In the genomic region with DNA sequence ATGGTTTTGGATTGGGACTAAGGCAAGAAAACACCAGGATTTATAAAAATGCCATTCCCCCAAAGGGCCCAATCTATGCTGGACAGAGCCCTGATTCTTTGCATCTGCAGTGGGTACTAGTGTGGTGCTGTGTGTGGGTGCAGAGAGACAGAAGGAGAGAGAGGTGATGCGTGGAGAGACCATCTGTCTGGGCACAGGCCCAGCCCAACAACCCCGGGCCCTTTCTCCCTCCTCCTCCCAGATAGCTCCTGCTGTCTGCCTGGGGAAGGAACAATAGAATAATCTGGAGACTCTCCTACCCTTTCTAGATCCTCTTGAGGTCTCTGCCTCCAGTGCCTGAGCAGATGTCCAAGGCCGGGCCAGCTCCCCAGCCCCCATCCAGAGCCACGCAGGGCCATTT, we compare ENCODE assay signal across 1 cellular context.
A peak's percentile ranks its signal among the peaks of the same experiment; 100 is the strongest.
TF ChIP-seq lines count a peak whose summit lies in the region.

No MANE protein-coding gene starts in this region.

TF ChIP-seq in SK-N-SH, 30 proteins besides CTCF, POLR2A, EP300 and RAD21:
- TF ChIP-seq, protein P1, sequence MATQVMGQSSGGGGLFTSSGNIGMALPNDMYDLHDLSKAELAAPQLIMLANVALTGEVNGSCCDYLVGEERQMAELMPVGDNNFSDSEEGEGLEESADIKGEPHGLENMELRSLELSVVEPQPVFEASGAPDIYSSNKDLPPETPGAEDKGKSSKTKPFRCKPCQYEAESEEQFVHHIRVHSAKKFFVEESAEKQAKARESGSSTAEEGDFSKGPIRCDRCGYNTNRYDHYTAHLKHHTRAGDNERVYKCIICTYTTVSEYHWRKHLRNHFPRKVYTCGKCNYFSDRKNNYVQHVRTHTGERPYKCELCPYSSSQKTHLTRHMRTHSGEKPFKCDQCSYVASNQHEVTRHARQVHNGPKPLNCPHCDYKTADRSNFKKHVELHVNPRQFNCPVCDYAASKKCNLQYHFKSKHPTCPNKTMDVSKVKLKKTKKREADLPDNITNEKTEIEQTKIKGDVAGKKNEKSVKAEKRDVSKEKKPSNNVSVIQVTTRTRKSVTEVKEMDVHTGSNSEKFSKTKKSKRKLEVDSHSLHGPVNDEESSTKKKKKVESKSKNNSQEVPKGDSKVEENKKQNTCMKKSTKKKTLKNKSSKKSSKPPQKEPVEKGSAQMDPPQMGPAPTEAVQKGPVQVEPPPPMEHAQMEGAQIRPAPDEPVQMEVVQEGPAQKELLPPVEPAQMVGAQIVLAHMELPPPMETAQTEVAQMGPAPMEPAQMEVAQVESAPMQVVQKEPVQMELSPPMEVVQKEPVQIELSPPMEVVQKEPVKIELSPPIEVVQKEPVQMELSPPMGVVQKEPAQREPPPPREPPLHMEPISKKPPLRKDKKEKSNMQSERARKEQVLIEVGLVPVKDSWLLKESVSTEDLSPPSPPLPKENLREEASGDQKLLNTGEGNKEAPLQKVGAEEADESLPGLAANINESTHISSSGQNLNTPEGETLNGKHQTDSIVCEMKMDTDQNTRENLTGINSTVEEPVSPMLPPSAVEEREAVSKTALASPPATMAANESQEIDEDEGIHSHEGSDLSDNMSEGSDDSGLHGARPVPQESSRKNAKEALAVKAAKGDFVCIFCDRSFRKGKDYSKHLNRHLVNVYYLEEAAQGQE (IDR thresholded peaks at IDR 0.05; ENCODE audit: low read depth, low read length), result peak; percentile 81; the same call in 1 of the 2 replicates
- TF ChIP-seq, protein P2, sequence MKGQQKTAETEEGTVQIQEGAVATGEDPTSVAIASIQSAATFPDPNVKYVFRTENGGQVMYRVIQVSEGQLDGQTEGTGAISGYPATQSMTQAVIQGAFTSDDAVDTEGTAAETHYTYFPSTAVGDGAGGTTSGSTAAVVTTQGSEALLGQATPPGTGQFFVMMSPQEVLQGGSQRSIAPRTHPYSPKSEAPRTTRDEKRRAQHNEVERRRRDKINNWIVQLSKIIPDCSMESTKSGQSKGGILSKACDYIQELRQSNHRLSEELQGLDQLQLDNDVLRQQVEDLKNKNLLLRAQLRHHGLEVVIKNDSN (IDR thresholded peaks at IDR 0.05; ENCODE audit: borderline replicate concordance, low read depth), result no peak
